10 cellular contexts compared by ENCODE assay signal in genomic region chr10:15262036-15262713, GRCh38.
A peak's percentile ranks its signal among the peaks of the same experiment; 100 is the strongest.
DNase-seq lines count a peak whose midpoint lies in the region; ATAC-seq and TF ChIP-seq lines count a peak whose summit lies in the region.
"Had no signal": no experiment of that assay in that cellular context is flagged by ENCODE, and none has a peak within 500 bp of the region (broad histone marks: within the 10 kb centered on the region; RNA-seq: fewer than 3 reads in every experiment).

No MANE protein-coding gene starts in this region.

- H3K9me3 ChIP-seq in HCT116 (ENCODE audit: control insufficient read depth in 1 of 2, insufficient read depth in 1 of 2, low read depth in 1 of 2, low read length in 2 of 2) = no peaks in the 10 kb centered on the region
- no peaks in the 10 kb centered on the region for H3K9me3 ChIP-seq in right lobe of liver
- H3K9me3 ChIP-seq in MM.1S (replicated peaks; ENCODE audit: insufficient read depth, low read length) = no peaks in the 10 kb centered on the region

- BruUV-seq in HCT116 (replicated peaks; lab: Mats Ljungman, UMichigan) = no TSS peak

- intact Hi-C loops in HCT116 (cut with micrococcal nuclease) (loop anchor here (5.0 kb wide), 1 partner anchor 110 kb away; the partner anchor contains the start of gene FAM171A1), right lobe of liver (cut with DNase I) (loop anchor here in 1 of 2 donors (2.0 kb wide), 1 partner anchor 109 kb away; the partner anchor contains the start of gene FAM171A1)

- RAD21 ChIA-PET in HCT116 (lab: Charles Lee; ENCODE audit: low non-redundant PET in 1 of 2, low total read pairs in 2 of 2, uncharacterized antibody in 2 of 2, unreplicated experiment in 2 of 2) = no interaction called here

- H4K20me1 ChIP-seq in HCT116 (ENCODE audit: insufficient read depth) (no peaks in the 10 kb centered on the region), MM.1S (ENCODE audit: insufficient read depth, low read length) (no peaks in the 10 kb centered on the region)

- H3K27me3 ChIP-seq in HCT116 (ENCODE audit: insufficient read depth, low read length) = no peaks in the 10 kb centered on the region
- H3K27me3 ChIP-seq in right lobe of liver = no peaks in the 10 kb centered on the region
- H3K27me3 ChIP-seq in MM.1S (replicated peaks; ENCODE audit: insufficient read depth, low read length) = no peaks in the 10 kb centered on the region

- H3K9ac ChIP-seq in HCT116 (ENCODE audit: low read length) (no peak overlapping the region), MM.1S (ENCODE audit: low read length) (no peak overlapping the region)

- H3K79me2 ChIP-seq in HCT116 (ENCODE audit: insufficient read depth, low read length) (no peaks in the 10 kb centered on the region), MM.1S (ENCODE audit: low read length) (no peaks in the 10 kb centered on the region)

- no peak overlapping the region for H3K4me2 ChIP-seq in HCT116 (ENCODE audit: low read length)
- H3K4me2 ChIP-seq in MM.1S (ENCODE audit: low read depth, low read length) = no peak overlapping the region

- H3K4me3 Mint-ChIP-seq in mesothelial cell of epicardium = no peak overlapping the region
- H3K4me3 Mint-ChIP-seq in natural killer cell treated with Interleukin-12 subunit alpha and Interleukin-12 subunit beta and Interleukin-15 and Interleukin-18, amount 100 ng/mL, for 72 hours = no peak overlapping the region
- H3K4me3 Mint-ChIP-seq: IgD-negative memory B cell had no signal

- H3K27ac Mint-ChIP-seq in mesothelial cell of epicardium = no peak overlapping the region
- H3K27ac Mint-ChIP-seq in natural killer cell treated with Interleukin-12 subunit alpha and Interleukin-12 subunit beta and Interleukin-15 and Interleukin-18, amount 100 ng/mL, for 72 hours = no peak overlapping the region
- H3K27ac Mint-ChIP-seq: IgD-negative memory B cell had no signal

- no peak overlapping the region for H3K4me3 ChIP-seq in AG09309 (ENCODE audit: control insufficient read depth, low read depth, low read length)
- no peak overlapping the region for H3K4me3 ChIP-seq in HCT116 (replicated peaks in 1 of 2; ENCODE audit: low read depth in 1 of 2, low read length in 2 of 2)
- no peak overlapping the region for H3K4me3 ChIP-seq in right lobe of liver
- no peak overlapping the region for H3K4me3 ChIP-seq in MM.1S (ENCODE audit: low read length)

- H3K4me1 ChIP-seq in HCT116 (ENCODE audit: control insufficient read depth in 1 of 2, insufficient read depth in 2 of 2, low read length in 2 of 2) (no peaks in the 10 kb centered on the region), right lobe of liver (no peaks in the 10 kb centered on the region), MM.1S (ENCODE audit: low read length) (no peaks in the 10 kb centered on the region)

- H3K27ac ChIP-seq in HCT116 (ENCODE audit: low read depth, low read length) (no peak overlapping the region), right lobe of liver (no peak overlapping the region), MM.1S (ENCODE audit: low read length) (no peak overlapping the region)

- peak; percentile 40 for TF ChIP-seq RAD21 in HCT116 (IDR thresholded peaks at IDR 0.05; ENCODE audit: low read depth)

- H3K27me3 Mint-ChIP-seq in mesothelial cell of epicardium (ENCODE audit: low read depth) = no peaks in the 10 kb centered on the region
- no peaks in the 10 kb centered on the region for H3K27me3 Mint-ChIP-seq in natural killer cell treated with Interleukin-12 subunit alpha and Interleukin-12 subunit beta and Interleukin-15 and Interleukin-18, amount 100 ng/mL, for 72 hours

- peaks cover 15% of the 10 kb centered on the region for H3K36me3 Mint-ChIP-seq in mesothelial cell of epicardium
- no peaks in the 10 kb centered on the region for H3K36me3 Mint-ChIP-seq in natural killer cell treated with Interleukin-12 subunit alpha and Interleukin-12 subunit beta and Interleukin-15 and Interleukin-18, amount 100 ng/mL, for 72 hours
- H3K36me3 Mint-ChIP-seq: IgD-negative memory B cell had no signal

- H3K9me3 Mint-ChIP-seq in mesothelial cell of epicardium = no peaks in the 10 kb centered on the region
- no peaks in the 10 kb centered on the region for H3K9me3 Mint-ChIP-seq in natural killer cell treated with Interleukin-12 subunit alpha and Interleukin-12 subunit beta and Interleukin-15 and Interleukin-18, amount 100 ng/mL, for 72 hours

- no peak for DNase-seq in AG09309 (ENCODE audit: low read depth)
- DNase-seq in HCT116 (ENCODE audit: low read depth, low spot score) = no peak
- peak; percentile 56 for DNase-seq in cerebellar cortex (ENCODE audit: low spot score)
- no peak for DNase-seq in right lobe of liver
- DNase-seq in occipital lobe (lab: John Stamatoyannopoulos, UW) = no peak
- no peak for DNase-seq in mesothelial cell of epicardium (ENCODE audit: low spot score in 2 of 2, unreplicated experiment in 2 of 2)
- DNase-seq in MM.1S = no peak
- no peak for DNase-seq in natural killer cell treated with Interleukin-12 subunit alpha and Interleukin-12 subunit beta and Interleukin-15 and Interleukin-18, amount 100 ng/mL, for 72 hours (ENCODE audit: low spot score)
- DNase-seq: activated CD4-positive, CD25-positive, alpha-beta regulatory T cell had no signal

- WGBS in right lobe of liver (ENCODE audit: insufficient coverage, low coverage, low lambda C conversion rate, missing lambda C conversion rate) = 23% methylated on average over 10 of the region's 10 CpGs

- no peak overlapping the region for H2AFZ ChIP-seq in HCT116 (ENCODE audit: low read depth, low read length, poor library complexity, severe bottlenecking)
- H2AFZ ChIP-seq in MM.1S (ENCODE audit: low read length) = no peak overlapping the region

- no peak for TF ChIP-seq POLR2A in HCT116 (IDR thresholded peaks at IDR 0.05; ENCODE audit: borderline replicate concordance, extremely low read depth, insufficient read depth, insufficient read length)
- TF ChIP-seq POLR2A in right lobe of liver (IDR thresholded peaks at IDR 0.05) = no peak

- no peaks in the 10 kb centered on the region for H3F3A ChIP-seq in MM.1S (ENCODE audit: insufficient read depth, low read length)

- POLR2A ChIA-PET in HCT116 (lab: Charles Lee) = no interaction called here

- peak; percentile 69 for ATAC-seq in HCT116
- ATAC-seq in right lobe of liver = peak; percentile 87 to 90 (median 89)
- ATAC-seq in natural killer cell treated with Interleukin-12 subunit alpha and Interleukin-12 subunit beta and Interleukin-15 and Interleukin-18, amount 100 ng/mL, for 72 hours = no peak

- TF ChIP-seq CTCF in AG09309 (IDR thresholded peaks at IDR 0.05; ENCODE audit: control insufficient read depth, insufficient read depth, low read depth, low read length, missing control alignments) (peak; percentile 50), HCT116 (IDR thresholded peaks at IDR 0.05 in 2 of 3, conservative IDR thresholded peaks at IDR 0.05 in 1 of 3; ENCODE audit: borderline replicate concordance in 1 of 3, insufficient read depth in 1 of 3, low read depth in 2 of 3, low read length in 2 of 3) (peak; percentile 18 to 36 (median 25); a peak in 2 of 6 replicates), right lobe of liver (IDR thresholded peaks at IDR 0.05) (peak; percentile 45 to 61 (median 57)), mesothelial cell of epicardium (IDR thresholded peaks at IDR 0.05; ENCODE audit: unreplicated experiment) (no peak), MM.1S (IDR thresholded peaks at IDR 0.05; ENCODE audit: low read length) (no peak)

- H3K4me1 Mint-ChIP-seq in mesothelial cell of epicardium = no peaks in the 10 kb centered on the region
- H3K4me1 Mint-ChIP-seq in natural killer cell treated with Interleukin-12 subunit alpha and Interleukin-12 subunit beta and Interleukin-15 and Interleukin-18, amount 100 ng/mL, for 72 hours (ENCODE audit: low read depth in 2 of 2) = no peaks in the 10 kb centered on the region
- H3K4me1 Mint-ChIP-seq: IgD-negative memory B cell had no signal

- no peaks in the 10 kb centered on the region for H3K9me2 ChIP-seq in HCT116 (ENCODE audit: insufficient read depth)
- H3K9me2 ChIP-seq in MM.1S (replicated peaks; ENCODE audit: insufficient read depth, low read length) = no peaks in the 10 kb centered on the region

- no peaks in the 10 kb centered on the region for H3K36me3 ChIP-seq in HCT116 (ENCODE audit: control insufficient read depth in 1 of 2, insufficient read depth in 2 of 2, low read length in 2 of 2)
- no peaks in the 10 kb centered on the region for H3K36me3 ChIP-seq in right lobe of liver
- no peaks in the 10 kb centered on the region for H3K36me3 ChIP-seq in MM.1S (replicated peaks; ENCODE audit: insufficient read depth, low read length)

- CTCF ChIA-PET in HCT116 (lab: Charles Lee) = no interaction called here

TF ChIP-seq in HCT116, 20 proteins besides CTCF, POLR2A, EP300 and RAD21:
- TF ChIP-seq SRF (IDR thresholded peaks at IDR 0.05; ENCODE audit: low read depth) (no peak), ELF1 (IDR thresholded peaks at IDR 0.05; ENCODE audit: borderline replicate concordance, low read depth) (no peak), CEBPB (IDR thresholded peaks at IDR 0.05; ENCODE audit: low read depth) (no peak), CBX3 (IDR thresholded peaks at IDR 0.05; ENCODE audit: low read depth) (no peak), EZH2 (IDR thresholded peaks at IDR 0.05) (no peak), SP1 (IDR thresholded peaks at IDR 0.05; ENCODE audit: low read depth) (no peak), FOSL1 (IDR thresholded peaks at IDR 0.05; ENCODE audit: low read depth) (no peak), ATF3 (IDR thresholded peaks at IDR 0.05) (no peak), JUND (IDR thresholded peaks at IDR 0.05) (no peak), POLR2AphosphoS5 (IDR thresholded peaks at IDR 0.05; ENCODE audit: low read depth, low read length) (no peak), ZNF274 (IDR thresholded peaks at IDR 0.05; ENCODE audit: low read depth, low read length) (no peak), SIN3A (IDR thresholded peaks at IDR 0.05; ENCODE audit: low read depth) (no peak), TCF7L2 (IDR thresholded peaks at IDR 0.05; ENCODE audit: borderline replicate concordance, extremely low read depth, insufficient read depth, insufficient read length) (no peak), EZH2phosphoT487 (IDR thresholded peaks at IDR 0.05; ENCODE audit: borderline replicate concordance) (no peak), YY1 (IDR thresholded peaks at IDR 0.05; ENCODE audit: extremely low read depth, insufficient replicate concordance, low read depth, low read length) (no peak)
TF ChIP-seq in HCT116: peak in this region for 0.

Comparison
In these comparisons a context has a peak if more than half of its experiments do, and no peak if none do; other contexts are left out.
1. CTCF ChIP-seq: peak in AG09309 (single experiment), HCT116 (3 of 3) and right lobe of liver (4 of 4); none in mesothelial cell of epicardium (single experiment) and MM.1S (single experiment).
2. ATAC-seq: peak in HCT116 (single experiment) and right lobe of liver (4 of 4); none in natural killer cell treated with Interleukin-12 subunit alpha and Interleukin-12 subunit beta and Interleukin-15 and Interleukin-18, amount 100 ng/mL, for 72 hours (0 of 2).